In genomic region chr2:43041661-43042360, GRCh38 we compare ENCODE assay signal across 1 cellular context.
TF ChIP-seq lines count a peak whose summit lies in the region.

No MANE protein-coding gene starts in this region.

TF ChIP-seq in K562, 482 proteins besides CTCF, POLR2A, EP300 and RAD21 (continued from another document):
- TF ChIP-seq ZNF280A (IDR thresholded peaks at IDR 0.05; ENCODE audit: low read depth, partially characterized antibody) (no peak), EWSR1 (IDR thresholded peaks at IDR 0.05; ENCODE audit: borderline replicate concordance, low read depth, partially characterized antibody) (no peak), ZNF76 (CRISPR knock-in tag; IDR thresholded peaks at IDR 0.05; ENCODE audit: borderline replicate concordance) (no peak), ZEB2 (IDR thresholded peaks at IDR 0.05) (no peak; the same call in 1 of the 2 replicates), MAFG (tag; conservative IDR thresholded peaks at IDR 0.05) (peak; percentile 28; the same call in 1 of the 2 replicates), ZNF77 (CRISPR knock-in tag; IDR thresholded peaks at IDR 0.05) (no peak), RBM22 (IDR thresholded peaks at IDR 0.05; ENCODE audit: low read depth, low read length, poor library complexity, severe bottlenecking) (no peak), NCOA1 (IDR thresholded peaks at IDR 0.05; ENCODE audit: low read depth) (no peak), KLF6 (CRISPR knock-in tag; IDR thresholded peaks at IDR 0.05; ENCODE audit: borderline replicate concordance) (no peak), THRB (CRISPR knock-in tag; conservative IDR thresholded peaks at IDR 0.05) (no peak), TCF7L2 (IDR thresholded peaks at IDR 0.05; ENCODE audit: low read depth, low read length) (no peak), MTA1 (IDR thresholded peaks at IDR 0.05; ENCODE audit: borderline replicate concordance) (peak; percentile 65; the same call in 1 of the 2 replicates)
- TF ChIP-seq, protein P1, sequence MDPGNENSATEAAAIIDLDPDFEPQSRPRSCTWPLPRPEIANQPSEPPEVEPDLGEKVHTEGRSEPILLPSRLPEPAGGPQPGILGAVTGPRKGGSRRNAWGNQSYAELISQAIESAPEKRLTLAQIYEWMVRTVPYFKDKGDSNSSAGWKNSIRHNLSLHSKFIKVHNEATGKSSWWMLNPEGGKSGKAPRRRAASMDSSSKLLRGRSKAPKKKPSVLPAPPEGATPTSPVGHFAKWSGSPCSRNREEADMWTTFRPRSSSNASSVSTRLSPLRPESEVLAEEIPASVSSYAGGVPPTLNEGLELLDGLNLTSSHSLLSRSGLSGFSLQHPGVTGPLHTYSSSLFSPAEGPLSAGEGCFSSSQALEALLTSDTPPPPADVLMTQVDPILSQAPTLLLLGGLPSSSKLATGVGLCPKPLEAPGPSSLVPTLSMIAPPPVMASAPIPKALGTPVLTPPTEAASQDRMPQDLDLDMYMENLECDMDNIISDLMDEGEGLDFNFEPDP (CRISPR knock-in tag; IDR thresholded peaks at IDR 0.05), result no peak
- TF ChIP-seq, protein P2, sequence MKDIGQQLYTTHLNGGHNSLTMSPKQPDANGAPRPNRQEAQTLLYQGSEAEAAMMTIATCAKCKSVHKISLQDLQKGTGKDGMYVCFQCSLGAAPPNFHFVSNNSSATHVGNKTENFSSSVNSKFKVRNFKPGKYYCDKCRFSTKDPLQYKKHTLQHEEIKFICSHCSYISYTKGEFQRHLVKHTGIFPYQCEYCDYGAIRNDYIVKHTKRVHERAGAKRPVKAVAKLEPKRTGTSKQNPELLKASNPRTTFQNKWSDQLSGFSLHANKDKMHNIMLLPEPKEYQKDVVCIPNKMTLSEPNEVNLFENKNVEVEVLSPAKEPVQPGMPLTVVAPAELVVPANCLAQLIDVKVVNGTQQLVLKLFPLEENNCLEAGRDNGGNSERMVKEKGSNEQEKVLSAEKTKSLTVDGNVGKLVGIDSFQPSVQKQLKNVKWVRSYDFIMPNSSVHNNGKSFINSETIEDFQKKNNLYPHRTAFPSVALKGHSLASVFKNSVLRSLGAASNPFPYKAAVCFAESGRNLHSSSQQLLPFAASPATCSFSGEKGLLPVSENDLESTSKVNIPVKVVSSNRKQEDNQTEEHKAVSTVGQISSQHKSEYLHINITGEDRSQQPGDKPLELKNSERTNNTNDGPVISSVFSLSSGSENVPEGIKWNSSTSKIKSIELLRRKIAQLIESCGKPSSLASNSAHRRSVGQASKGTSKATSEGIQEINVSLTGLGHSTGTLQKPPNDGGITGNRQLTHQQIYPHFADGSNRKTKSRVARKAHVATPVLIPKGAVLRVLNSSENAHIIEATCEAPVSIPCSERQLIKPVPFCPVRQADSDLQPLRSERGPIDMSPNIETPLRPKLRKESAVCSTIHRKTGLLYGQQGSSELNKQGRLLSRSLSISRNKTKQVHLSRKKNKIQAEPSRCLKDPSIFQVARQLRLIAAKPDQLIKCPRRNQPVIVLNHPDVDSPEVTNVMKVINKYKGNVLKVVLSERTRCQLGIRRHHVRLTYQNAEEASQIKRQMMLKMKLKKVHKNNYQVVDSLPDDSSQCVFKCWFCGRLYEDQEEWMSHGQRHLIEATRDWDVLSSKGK (CRISPR knock-in tag; IDR thresholded peaks at IDR 0.05), result no peak
